ENCODE assay signal across 13 cellular contexts in genomic region chr11:109739374-109739773, GRCh38.
"Had no signal": no experiment of that assay in that cellular context is flagged by ENCODE, and none has a peak within 500 bp of the region (broad histone marks: within the 10 kb centered on the region; RNA-seq: fewer than 3 reads in every experiment).

No MANE protein-coding gene starts in this region.

- DNase-seq: activated CD4-positive, alpha-beta T cell treated with anti-CD3 and anti-CD28 coated beads, Interleukin-2, amount 10 ng/mL, durations not matched to agents 24 days and 14 days; activated CD8-positive, alpha-beta T cell treated with anti-CD3 and anti-CD28 coated beads for 36 hours; activated naive CD4-positive, alpha-beta T cell treated with anti-CD3 and anti-CD28 coated beads for 36 hours; activated T-cell treated with anti-CD3 and anti-CD28 coated beads, Interleukin-2, amount 50 U/mL, for 24 hours; dermis blood vessel endothelial cell; effector memory CD8-positive, alpha-beta T cell; foreskin melanocyte; head of caudate nucleus; kidney; midbrain; nucleus accumbens; stimulated activated naive B cell treated with anti-CD40 and anti-IgM and Interleukin-4, amounts not matched to agents 10 μg/mL and 1 μg/mL and 100 μg/mL, for 72 hours; upper lobe of right lung had no signal

- H3K4me3 ChIP-seq: upper lobe of right lung had no signal

- H3K27me3 ChIP-seq: upper lobe of right lung had no signal

- H3K36me3 ChIP-seq: upper lobe of right lung had no signal
